ENCODE assay signal across 13 cellular contexts in the genomic region with DNA sequence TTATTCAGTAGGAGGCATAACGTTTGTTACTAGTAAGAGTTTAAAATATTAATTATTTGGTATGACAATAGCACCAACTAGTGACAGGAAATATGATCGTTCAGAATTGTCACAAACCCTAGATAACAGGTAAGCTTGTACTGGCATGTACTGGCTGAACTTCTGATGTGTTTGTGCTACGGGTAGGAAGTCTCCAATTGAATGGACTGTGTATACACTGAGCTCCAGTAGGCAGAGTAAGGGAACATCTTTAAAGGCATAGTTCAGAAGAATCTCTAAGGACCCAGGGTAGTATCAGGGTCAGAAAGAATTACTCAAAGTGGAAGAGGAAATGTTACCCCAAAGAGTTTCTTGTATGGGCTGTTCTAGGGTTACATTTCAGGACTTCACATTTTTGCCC.
DNase-seq lines count a peak whose midpoint lies in the region; ATAC-seq and TF ChIP-seq lines count a peak whose summit lies in the region.
"Had no signal": no experiment of that assay in that cellular context is flagged by ENCODE, and none has a peak within 500 bp of the region (broad histone marks: within the 10 kb centered on the region; RNA-seq: fewer than 3 reads in every experiment).

No MANE protein-coding gene starts in this region.

- peak; percentile 26 for ATAC-seq in activated CD4-positive, alpha-beta T cell treated with anti-CD3 and anti-CD28 coated beads for 36 hours
- peak; percentile 59 for ATAC-seq in GM21515 (IDR thresholded peaks at IDR 0.05; ENCODE audit: unreplicated experiment)
- ATAC-seq: HCT116; naive thymus-derived CD4-positive, alpha-beta T cell had no signal

- CTCF ChIA-PET in activated CD4-positive, alpha-beta T cell treated with anti-CD3 and anti-CD28 coated beads for 36 hours (lab: Charles Lee), result interaction anchor here (1.5 kb wide), 1 partner anchor 206 kb away, joined by 3 read pairs; no protein-coding TSS in a partner anchor

- H3K9ac ChIP-seq in neural cell (ENCODE audit: low read length), result no peak overlapping the region

- no peaks in the 10 kb centered on the region for H3K79me2 ChIP-seq in neural cell (replicated peaks; ENCODE audit: insufficient read depth, low read length)

- no peak overlapping the region for H3K4me2 ChIP-seq in neural cell (ENCODE audit: low read length)

- H3K9me3 Mint-ChIP-seq in activated CD4-positive, alpha-beta T cell treated with anti-CD3 and anti-CD28 coated beads for 36 hours (ENCODE audit: low read depth), result no peaks in the 10 kb centered on the region
- H3K9me3 Mint-ChIP-seq: activated CD4-positive, alpha-beta memory T cell treated with anti-CD3 and anti-CD28 coated beads, Interleukin-2, amount 10 ng/mL, durations not matched to agents 7 days and 5 days; CD8-positive, alpha-beta memory T cell; naive thymus-derived CD4-positive, alpha-beta T cell had no signal

- no peak for TF ChIP-seq EP300 in neural cell (conservative IDR thresholded peaks at IDR 0.05; ENCODE audit: poor library complexity, severe bottlenecking)

- H3K27me3 ChIP-seq in neural cell (ENCODE audit: insufficient read depth, low read depth, low read length), result no peaks in the 10 kb centered on the region

- no peaks in the 10 kb centered on the region for H3K27me3 Mint-ChIP-seq in activated CD4-positive, alpha-beta T cell treated with anti-CD3 and anti-CD28 coated beads for 36 hours

- intact Hi-C loops in activated CD4-positive, alpha-beta T cell treated with anti-CD3 and anti-CD28 coated beads for 36 hours (cut with DNase I, micrococcal nuclease), result loop anchor here (2.0 to 10.0 kb wide), 5 partner anchors 206 to 834 kb away; no protein-coding TSS in a partner anchor

- H3K36me3 Mint-ChIP-seq in activated CD4-positive, alpha-beta T cell treated with anti-CD3 and anti-CD28 coated beads for 36 hours (ENCODE audit: low read depth), result no peaks in the 10 kb centered on the region
- H3K36me3 Mint-ChIP-seq: CD8-positive, alpha-beta memory T cell; naive thymus-derived CD4-positive, alpha-beta T cell had no signal

- H3K9me2 ChIP-seq in neural cell (ENCODE audit: insufficient read depth, low read length), result no peaks in the 10 kb centered on the region

- POLR2A ChIA-PET in activated CD4-positive, alpha-beta T cell treated with anti-CD3 and anti-CD28 coated beads for 36 hours (lab: Charles Lee), result no interaction called here

- peak; percentile 13 for TF ChIP-seq RAD21 in neural cell (conservative IDR thresholded peaks at IDR 0.05)

- no peak overlapping the region for H2AFZ ChIP-seq in neural cell (ENCODE audit: low read depth, low read length)

- H3K27ac Mint-ChIP-seq in activated CD4-positive, alpha-beta T cell treated with anti-CD3 and anti-CD28 coated beads for 36 hours, result no peak overlapping the region
- H3K27ac Mint-ChIP-seq: activated CD4-positive, alpha-beta memory T cell treated with anti-CD3 and anti-CD28 coated beads, Interleukin-2, amount 10 ng/mL, durations not matched to agents 7 days and 5 days; CD8-positive, alpha-beta memory T cell; naive thymus-derived CD4-positive, alpha-beta T cell had no signal

- DNase-seq in activated CD4-positive, alpha-beta T cell treated with anti-CD3 and anti-CD28 coated beads for 36 hours, result no peak
- DNase-seq in activated CD4-positive, alpha-beta T cell treated with anti-CD3 and anti-CD28 coated beads, Interleukin-2, amount 50 U/mL, for 4 hours, result no peak
- DNase-seq in LHCN-M2 (ENCODE audit: low read depth), result peak; percentile 0
- DNase-seq in COR-L47 (lab: John Stamatoyannopoulos, UW), result no peak
- DNase-seq in NCI-H2029 treated with DMSO at 0.1 percent for 48 hours (lab: John Stamatoyannopoulos, UW), result no peak
- DNase-seq in NCI-H128 (lab: John Stamatoyannopoulos, UW; ENCODE audit: unreplicated experiment), result no peak
- DNase-seq: activated CD4-positive, alpha-beta memory T cell treated with anti-CD3 and anti-CD28 coated beads, Interleukin-2, amount 10 ng/mL, durations not matched to agents 7 days and 5 days; CD8-positive, alpha-beta memory T cell; glutamatergic neuron had no signal

- no peaks in the 10 kb centered on the region for H3F3A ChIP-seq in neural cell (ENCODE audit: insufficient read depth, low read length, poor library complexity, severe bottlenecking)

- H3K36me3 ChIP-seq in neural cell (ENCODE audit: insufficient read depth, low read length), result no peaks in the 10 kb centered on the region

- H3K4me1 Mint-ChIP-seq in activated CD4-positive, alpha-beta T cell treated with anti-CD3 and anti-CD28 coated beads for 36 hours, result no peaks in the 10 kb centered on the region
- H3K4me1 Mint-ChIP-seq: activated CD4-positive, alpha-beta memory T cell treated with anti-CD3 and anti-CD28 coated beads, Interleukin-2, amount 10 ng/mL, durations not matched to agents 7 days and 5 days; CD8-positive, alpha-beta memory T cell had no signal

- no peaks in the 10 kb centered on the region for H3K9me3 ChIP-seq in neural cell (ENCODE audit: low read length)

- TF ChIP-seq CTCF in neural cell (IDR thresholded peaks at IDR 0.05; ENCODE audit: poor library complexity, severe bottlenecking), result no peak

- no peak overlapping the region for H3K27ac ChIP-seq in neural cell (ENCODE audit: low read length)

- no peak overlapping the region for H3K4me3 ChIP-seq in neural cell (ENCODE audit: low read length)

- H3K4me3 Mint-ChIP-seq in activated CD4-positive, alpha-beta T cell treated with anti-CD3 and anti-CD28 coated beads for 36 hours, result no peak overlapping the region
- H3K4me3 Mint-ChIP-seq: activated CD4-positive, alpha-beta memory T cell treated with anti-CD3 and anti-CD28 coated beads, Interleukin-2, amount 10 ng/mL, durations not matched to agents 7 days and 5 days; CD8-positive, alpha-beta memory T cell; naive thymus-derived CD4-positive, alpha-beta T cell had no signal

- no peaks in the 10 kb centered on the region for H4K20me1 ChIP-seq in neural cell (ENCODE audit: insufficient read depth)

TF ChIP-seq in neural cell, 6 proteins besides CTCF, POLR2A, EP300 and RAD21:
- TF ChIP-seq SMC3 (conservative IDR thresholded peaks at IDR 0.05; ENCODE audit: poor library complexity) (no peak), POLR2AphosphoS5 (IDR thresholded peaks at IDR 0.05) (no peak), MXI1 (conservative IDR thresholded peaks at IDR 0.05; ENCODE audit: poor library complexity, severe bottlenecking) (no peak), TAF1 (IDR thresholded peaks at IDR 0.05; ENCODE audit: low read depth) (no peak), REST (IDR thresholded peaks at IDR 0.05; ENCODE audit: borderline replicate concordance) (no peak), EZH2 (IDR thresholded peaks at IDR 0.05; ENCODE audit: borderline replicate concordance, insufficient read depth, low read length, poor library complexity, severe bottlenecking) (no peak)
